ENCODE assay signal across 8 cellular contexts in genomic region chr4:8221476-8221875, GRCh38.
DNase-seq lines count a peak whose midpoint lies in the region; ATAC-seq lines count a peak whose summit lies in the region.
"Had no signal": no experiment of that assay in that cellular context is flagged by ENCODE, and none has a peak within 500 bp of the region (broad histone marks: within the 10 kb centered on the region; RNA-seq: fewer than 3 reads in every experiment).

No MANE protein-coding gene starts in this region.

- DNase-seq in NOMO-1 (lab: John Stamatoyannopoulos, UW; ENCODE audit: unreplicated experiment in 2 of 2) (peak; percentile 84 to 96), epidermal melanocyte (ENCODE audit: insufficient read length, low spot score) (peak; percentile 79), skeletal muscle cell (ENCODE audit: low read depth) (peak; percentile 25), islet precursor cell (no peak)
- DNase-seq in activated effector memory CD4-positive, alpha-beta T cell treated with anti-CD3 and anti-CD28 coated beads, Interleukin-2, amount 50 U/mL, for 16 hours: no peak
- DNase-seq: gastrocnemius medialis had no signal

- peak; percentile 50 for ATAC-seq in GM18502 (IDR thresholded peaks at IDR 0.05; ENCODE audit: poor library complexity, unreplicated experiment)
- ATAC-seq in HG02884 (IDR thresholded peaks at IDR 0.05; ENCODE audit: unreplicated experiment): no peak

- no peak overlapping the region for H3K4me3 ChIP-seq in skeletal muscle cell (ENCODE audit: low read depth, low read length)
- H3K4me3 ChIP-seq: gastrocnemius medialis had no signal

Comparison
In these comparisons a context has a peak if more than half of its experiments do, and no peak if none do; other contexts are left out.
1. DNase-seq: peak in NOMO-1 (2 of 2), epidermal melanocyte (single experiment) and skeletal muscle cell (single experiment); none in islet precursor cell (single experiment) and activated effector memory CD4-positive, alpha-beta T cell treated with anti-CD3 and anti-CD28 coated beads, Interleukin-2, amount 50 U/mL, for 16 hours (single experiment).